9 cellular contexts compared by ENCODE assay signal in the genomic region with DNA sequence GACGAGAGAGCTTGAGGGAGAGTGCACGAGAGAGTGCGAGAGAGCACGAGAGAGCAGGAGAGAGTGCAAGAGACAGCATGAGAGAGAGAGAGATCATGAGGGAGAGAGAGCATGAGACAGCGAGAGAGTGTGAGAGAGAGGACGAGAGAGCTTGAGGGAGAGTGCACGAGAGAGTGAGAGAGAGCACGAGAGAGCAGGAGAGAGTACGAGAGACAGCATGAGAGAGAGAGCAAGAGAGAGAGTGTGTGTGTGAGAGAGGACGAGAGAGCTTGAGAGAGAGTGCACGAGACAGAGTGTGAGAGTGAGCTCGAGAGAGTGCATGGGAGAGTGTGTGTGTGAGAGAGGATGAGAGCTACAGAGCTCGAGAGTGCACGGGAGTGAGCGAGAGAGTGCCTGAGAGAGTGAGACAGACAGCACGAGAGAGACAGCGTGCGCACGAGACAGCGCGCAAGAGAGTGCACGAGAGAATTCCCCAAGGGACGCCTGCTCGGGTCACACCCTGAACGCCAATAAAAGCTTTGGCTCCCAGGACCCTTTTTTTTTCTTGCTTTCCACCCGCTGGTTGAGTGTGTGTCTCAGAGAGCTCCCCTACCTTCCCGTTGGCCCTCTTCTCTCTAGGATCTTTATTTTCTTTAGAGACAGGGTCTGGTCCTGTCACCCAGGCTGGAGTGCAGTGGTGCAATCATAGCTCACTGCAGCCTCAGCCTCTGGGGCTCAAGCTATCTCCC. TPM values are rescaled to one million over a fixed set of nuclear protein-coding genes. Genes with fewer than 3 reads are reported as not detected.
A peak's percentile ranks its signal among the peaks of the same experiment; 100 is the strongest.
DNase-seq lines count a peak whose midpoint lies in the region; ATAC-seq, FAIRE-seq and TF ChIP-seq lines count a peak whose summit lies in the region.
"Had no signal": no experiment of that assay in that cellular context is flagged by ENCODE, and none has a peak within 500 bp of the region (broad histone marks: within the 10 kb centered on the region; RNA-seq: fewer than 3 reads in every experiment).

No MANE protein-coding gene starts in this region.

- peak; percentile 83 for FAIRE-seq in GM12892 (lab: Jason Lieb, UNC)

- H2AFZ ChIP-seq in Loucy (ENCODE audit: low read length) (peak overlapping the region; percentile 78), neuron (ENCODE audit: low read depth, low read length) (no peak overlapping the region)

- TF ChIP-seq CTCF in Loucy (conservative IDR thresholded peaks at IDR 0.05; ENCODE audit: low read length): no peak
- TF ChIP-seq CTCF in coronary artery (IDR thresholded peaks at IDR 0.05): no peak

- no peak overlapping the region for H3K9ac ChIP-seq in Loucy (ENCODE audit: low read depth, low read length, poor library complexity, severe bottlenecking)

- no peaks in the 10 kb centered on the region for H3F3A ChIP-seq in Loucy (ENCODE audit: low read depth)

- H3K27ac ChIP-seq in coronary artery: no peak overlapping the region

- peak; percentile 26 for DNase-seq in GM12892 (ENCODE audit: insufficient read length)
- no peak for DNase-seq in coronary artery (ENCODE audit: low spot score)
- DNase-seq: activated CD8-positive, alpha-beta memory T cell treated with anti-CD3 and anti-CD28 coated beads, Interleukin-2, amount 50 U/mL, for 48 hours had no signal

- H3K36me3 ChIP-seq in Loucy (ENCODE audit: insufficient read depth, low read length) (no peaks in the 10 kb centered on the region), neuron (ENCODE audit: insufficient read depth, low read length) (no peaks in the 10 kb centered on the region)

- peaks cover 6% of the 10 kb centered on the region for H3K27me3 ChIP-seq in Loucy (ENCODE audit: insufficient read depth, low read length, poor library complexity, severe bottlenecking)
- peaks cover 56% of the 10 kb centered on the region for H3K27me3 ChIP-seq in neuron (ENCODE audit: insufficient read depth, low read length)

- H3K4me3 ChIP-seq in Loucy (ENCODE audit: low read length, poor library complexity, severe bottlenecking): peak overlapping the region; percentile 50
- peak overlapping the region; percentile 33 for H3K4me3 ChIP-seq in coronary artery
- peak overlapping the region; percentile 15 for H3K4me3 ChIP-seq in neuron (ENCODE audit: low read length)

- H3K4me1 ChIP-seq in Loucy (ENCODE audit: insufficient read depth, low read length, poor library complexity, severe bottlenecking) (no peaks in the 10 kb centered on the region), neuron (ENCODE audit: insufficient read depth, low read length) (peaks cover 9% of the 10 kb centered on the region)

- H3K9me2 ChIP-seq in Loucy (replicated peaks; ENCODE audit: low read depth, low read length): no peaks in the 10 kb centered on the region

- peak overlapping the region; percentile 55 for H3K4me2 ChIP-seq in Loucy (ENCODE audit: low read depth, low read length, poor library complexity, severe bottlenecking)

- 0 out of 2 replicates have a peak, but pooled peaks have one; percentile 65 for TF ChIP-seq POLR2A in GM12892 (IDR thresholded peaks at IDR 0.05; ENCODE audit: low read depth, low read length)

- H3K79me2 ChIP-seq in Loucy (ENCODE audit: insufficient read depth, low read length): no peaks in the 10 kb centered on the region

- no peaks in the 10 kb centered on the region for H3K9me3 ChIP-seq in Loucy (ENCODE audit: insufficient read depth, low read depth, low read length)
- no peaks in the 10 kb centered on the region for H3K9me3 ChIP-seq in neuron (ENCODE audit: low read length)

- ATAC-seq in GM18867 (IDR thresholded peaks at IDR 0.05; ENCODE audit: unreplicated experiment) (no peak), GM19328 (IDR thresholded peaks at IDR 0.05; ENCODE audit: unreplicated experiment) (no peak), GM18511 (IDR thresholded peaks at IDR 0.05; ENCODE audit: unreplicated experiment) (no peak), GM21528 (IDR thresholded peaks at IDR 0.05; ENCODE audit: low FRiP score, unreplicated experiment) (no peak)

- no peaks in the 10 kb centered on the region for H4K20me1 ChIP-seq in Loucy (ENCODE audit: insufficient read depth, low read length, poor library complexity, severe bottlenecking)

RNA-seq across cellular contexts. Expression of a gene that starts 3.7 kb away (rescaled TPM):
- 162 TPM for polyA plus RNA-seq in GM12892 (2012; ENCODE audit: missing spikeins)

RNA-seq across cellular contexts. Expression of a gene that starts 56.4 kb away (rescaled TPM):
- 43.7 TPM for polyA plus RNA-seq in GM12892 (2012; ENCODE audit: missing spikeins)
